8 cellular contexts compared by ENCODE assay signal in the genomic region with DNA sequence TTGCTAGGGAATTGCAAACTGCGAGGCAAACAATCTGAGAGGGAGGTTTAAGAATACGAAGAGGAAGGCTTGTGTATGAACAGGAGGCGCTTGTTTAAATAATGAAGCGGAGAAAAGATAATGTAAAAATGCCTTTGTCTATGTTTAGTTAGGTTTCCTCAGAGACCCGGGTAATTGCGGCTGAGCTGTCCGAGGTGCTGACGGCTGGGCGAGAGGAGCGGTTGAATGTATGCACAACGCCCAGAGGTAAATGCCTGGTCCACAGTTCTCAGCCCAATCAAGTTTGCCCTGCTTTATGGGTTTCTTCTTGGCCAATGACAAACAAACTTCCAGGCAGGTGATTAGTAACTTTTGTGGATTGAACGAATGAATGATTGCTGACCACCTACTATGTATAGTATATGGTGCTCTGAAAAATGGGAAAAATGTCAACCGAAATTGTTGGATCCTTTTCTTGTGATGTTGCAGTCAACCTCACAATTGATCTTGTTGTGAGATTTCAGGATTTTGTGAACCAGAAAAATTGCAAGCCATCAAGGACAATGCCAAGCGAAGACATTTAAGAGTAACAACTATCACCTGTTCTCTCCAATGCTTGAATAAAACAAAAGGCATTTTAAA. TPM values are rescaled to one million over a fixed set of nuclear protein-coding genes. Genes with fewer than 3 reads are reported as not detected.
A peak's percentile ranks its signal among the peaks of the same experiment; 100 is the strongest.
DNase-seq lines count a peak whose midpoint lies in the region; ATAC-seq and TF ChIP-seq lines count a peak whose summit lies in the region.

No MANE protein-coding gene starts in this region.

- H4K20me1 ChIP-seq in DND-41 (ENCODE audit: insufficient read depth, low read length) = no peaks in the 10 kb centered on the region

- ATAC-seq in DND-41 (ENCODE audit: insufficient read depth, low read depth) = peak; percentile 84
- no peak for ATAC-seq in GM21786 (IDR thresholded peaks at IDR 0.05; ENCODE audit: unreplicated experiment)
- ATAC-seq in sciatic nerve = no peak

- no peak overlapping the region for H3K4me2 ChIP-seq in DND-41 (ENCODE audit: insufficient read depth, low read length)

- H3K9me3 ChIP-seq in DND-41 (ENCODE audit: insufficient read depth, low read length, severe bottlenecking) (no peaks in the 10 kb centered on the region), MG63 (no peaks in the 10 kb centered on the region; the same call in 1 of the 2 replicates), testis (no peaks in the 10 kb centered on the region)

- no peaks in the 10 kb centered on the region for H3K79me2 ChIP-seq in DND-41 (ENCODE audit: insufficient read depth, low read length)

- H3K27ac ChIP-seq in DND-41 (ENCODE audit: low read length) (no peak overlapping the region), testis (no peak overlapping the region)

- 10 to 12% methylated on average over 14 of the region's 14 CpGs for WGBS in testis, 2 donors

- no peak for TF ChIP-seq CTCF in DND-41 (IDR thresholded peaks at IDR 0.05; ENCODE audit: borderline replicate concordance, extremely low read depth, low read length, poor library complexity, severe bottlenecking)
- no peak for TF ChIP-seq CTCF in testis (IDR thresholded peaks at IDR 0.05)

- H2AFZ ChIP-seq in DND-41 (ENCODE audit: low read depth, low read length) = no peak overlapping the region

- intact Hi-C loops in testis (cut with DNase I; ENCODE audit: low total_unique reads) (no loop called here), sciatic nerve (cut with DNase I) (no loop called here)

- no peak for TF ChIP-seq POLR2A in testis (IDR thresholded peaks at IDR 0.05)

- H3K4me1 ChIP-seq in DND-41 (ENCODE audit: insufficient read depth, low read length) = no peaks in the 10 kb centered on the region
- no peaks in the 10 kb centered on the region for H3K4me1 ChIP-seq in testis

- H3K27me3 ChIP-seq in DND-41 (ENCODE audit: insufficient read depth, low read length, poor library complexity) (no peaks in the 10 kb centered on the region), MG63 (peaks cover 5% of the 10 kb centered on the region; the same call in 1 of the 2 replicates), testis (no peaks in the 10 kb centered on the region)

- DNase-seq in DND-41 (peak; percentile 79), MG63 (peak; percentile 59), iPS-NIHi11 (ENCODE audit: low spot score) (peak; percentile 80), testis (peak; percentile 66), sciatic nerve (ENCODE audit: low spot score) (no peak), NCI-H774 (lab: John Stamatoyannopoulos, UW) (no peak)
- peak; percentile 14 for DNase-seq in activated T-helper 9 cell treated with anti-CD3 and anti-CD28 coated beads, Interleukin-2, amount 50 U/mL, for 16 hours (ENCODE audit: low read depth)

- no peak overlapping the region for H3K9ac ChIP-seq in DND-41 (ENCODE audit: low read depth, low read length)

- H3K4me3 ChIP-seq in DND-41 (ENCODE audit: low read depth in 1 of 2, low read length in 2 of 2) (no peak overlapping the region), MG63 (no peak overlapping the region), testis (no peak overlapping the region)

- no peaks in the 10 kb centered on the region for H3K36me3 ChIP-seq in DND-41 (ENCODE audit: insufficient read depth, low read length)
- H3K36me3 ChIP-seq in MG63 = no peaks in the 10 kb centered on the region
- no peaks in the 10 kb centered on the region for H3K36me3 ChIP-seq in testis (ENCODE audit: low read depth, missing control alignments)

RNA-seq across cellular contexts. Expression of gene SLC32A1, which starts 38.3 kb away (rescaled TPM):
- not detected in 2 replicates for total RNA-seq in MG63 (2014; rRNA removed; shearing (Covaris generic); ENCODE audit: low replicate concordance)
- total RNA-seq in testis (under 1 TPM; 0.25 to 0.55 TPM), sciatic nerve (not detected)
- polyA plus RNA-seq in testis (ENCODE audit: insufficient read depth, low read depth, low replicate concordance) = 0.96 TPM

Comparison
In these comparisons a context has a peak if more than half of its experiments do, and no peak if none do; other contexts are left out.
1. DNase-seq: peak in DND-41 (single experiment), MG63 (single experiment), activated T-helper 9 cell treated with anti-CD3 and anti-CD28 coated beads, Interleukin-2, amount 50 U/mL, for 16 hours (single experiment), iPS-NIHi11 (single experiment) and testis (single experiment); none in sciatic nerve (single experiment) and NCI-H774 (single experiment).